ENCODE assay signal across 2 cellular contexts in genomic region chr12:12731785-12732184, GRCh38.
TF ChIP-seq lines count a peak whose summit lies in the region.

No MANE protein-coding gene starts in this region.

TF ChIP-seq in SK-N-SH, 30 proteins besides CTCF, POLR2A, EP300 and RAD21 (continued from another document):
- TF ChIP-seq SMC3 (IDR thresholded peaks at IDR 0.05; ENCODE audit: low read depth, low read length) (no peak), USF1 (IDR thresholded peaks at IDR 0.05; ENCODE audit: borderline replicate concordance, low read depth) (no peak), RFX5 (IDR thresholded peaks at IDR 0.05; ENCODE audit: low read length) (no peak)
TF ChIP-seq in SK-N-SH: peak in this region for 0.

TF ChIP-seq in SK-N-SH treated with all-trans-retinoic acid at 6 μM for 48 hours, 23 proteins besides CTCF, POLR2A, EP300 and RAD21 (continued from another document):
- TF ChIP-seq, protein P1, sequence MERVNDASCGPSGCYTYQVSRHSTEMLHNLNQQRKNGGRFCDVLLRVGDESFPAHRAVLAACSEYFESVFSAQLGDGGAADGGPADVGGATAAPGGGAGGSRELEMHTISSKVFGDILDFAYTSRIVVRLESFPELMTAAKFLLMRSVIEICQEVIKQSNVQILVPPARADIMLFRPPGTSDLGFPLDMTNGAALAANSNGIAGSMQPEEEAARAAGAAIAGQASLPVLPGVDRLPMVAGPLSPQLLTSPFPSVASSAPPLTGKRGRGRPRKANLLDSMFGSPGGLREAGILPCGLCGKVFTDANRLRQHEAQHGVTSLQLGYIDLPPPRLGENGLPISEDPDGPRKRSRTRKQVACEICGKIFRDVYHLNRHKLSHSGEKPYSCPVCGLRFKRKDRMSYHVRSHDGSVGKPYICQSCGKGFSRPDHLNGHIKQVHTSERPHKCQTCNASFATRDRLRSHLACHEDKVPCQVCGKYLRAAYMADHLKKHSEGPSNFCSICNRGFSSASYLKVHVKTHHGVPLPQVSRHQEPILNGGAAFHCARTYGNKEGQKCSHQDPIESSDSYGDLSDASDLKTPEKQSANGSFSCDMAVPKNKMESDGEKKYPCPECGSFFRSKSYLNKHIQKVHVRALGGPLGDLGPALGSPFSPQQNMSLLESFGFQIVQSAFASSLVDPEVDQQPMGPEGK (CRISPR knock-in tag; IDR thresholded peaks at IDR 0.05; ENCODE audit: borderline replicate concordance) = no peak
- no peak for TF ChIP-seq ZFP30 (CRISPR knock-in tag; IDR thresholded peaks at IDR 0.05)
- TF ChIP-seq ISL1 (CRISPR knock-in tag; IDR thresholded peaks at IDR 0.05) = no peak
- TF ChIP-seq CSRNP3 (CRISPR knock-in tag; IDR thresholded peaks at IDR 0.05) = no peak
- TF ChIP-seq ESRRG (CRISPR knock-in tag; IDR thresholded peaks at IDR 0.05) = no peak
- TF ChIP-seq, protein P2, sequence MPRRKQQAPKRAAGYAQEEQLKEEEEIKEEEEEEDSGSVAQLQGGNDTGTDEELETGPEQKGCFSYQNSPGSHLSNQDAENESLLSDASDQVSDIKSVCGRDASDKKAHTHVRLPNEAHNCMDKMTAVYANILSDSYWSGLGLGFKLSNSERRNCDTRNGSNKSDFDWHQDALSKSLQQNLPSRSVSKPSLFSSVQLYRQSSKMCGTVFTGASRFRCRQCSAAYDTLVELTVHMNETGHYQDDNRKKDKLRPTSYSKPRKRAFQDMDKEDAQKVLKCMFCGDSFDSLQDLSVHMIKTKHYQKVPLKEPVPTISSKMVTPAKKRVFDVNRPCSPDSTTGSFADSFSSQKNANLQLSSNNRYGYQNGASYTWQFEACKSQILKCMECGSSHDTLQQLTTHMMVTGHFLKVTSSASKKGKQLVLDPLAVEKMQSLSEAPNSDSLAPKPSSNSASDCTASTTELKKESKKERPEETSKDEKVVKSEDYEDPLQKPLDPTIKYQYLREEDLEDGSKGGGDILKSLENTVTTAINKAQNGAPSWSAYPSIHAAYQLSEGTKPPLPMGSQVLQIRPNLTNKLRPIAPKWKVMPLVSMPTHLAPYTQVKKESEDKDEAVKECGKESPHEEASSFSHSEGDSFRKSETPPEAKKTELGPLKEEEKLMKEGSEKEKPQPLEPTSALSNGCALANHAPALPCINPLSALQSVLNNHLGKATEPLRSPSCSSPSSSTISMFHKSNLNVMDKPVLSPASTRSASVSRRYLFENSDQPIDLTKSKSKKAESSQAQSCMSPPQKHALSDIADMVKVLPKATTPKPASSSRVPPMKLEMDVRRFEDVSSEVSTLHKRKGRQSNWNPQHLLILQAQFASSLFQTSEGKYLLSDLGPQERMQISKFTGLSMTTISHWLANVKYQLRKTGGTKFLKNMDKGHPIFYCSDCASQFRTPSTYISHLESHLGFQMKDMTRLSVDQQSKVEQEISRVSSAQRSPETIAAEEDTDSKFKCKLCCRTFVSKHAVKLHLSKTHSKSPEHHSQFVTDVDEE (CRISPR knock-in tag; IDR thresholded peaks at IDR 0.05) = no peak
